ENCODE assay signal across 34 cellular contexts in genomic region chr4:180741703-180742102, GRCh38.
"Had no signal": no experiment of that assay in that cellular context is flagged by ENCODE, and none has a peak within 500 bp of the region (broad histone marks: within the 10 kb centered on the region; RNA-seq: fewer than 3 reads in every experiment).

No MANE protein-coding gene starts in this region.

- H3K27ac ChIP-seq: KMS-11 had no signal

- H3K4me2 ChIP-seq: KMS-11 had no signal

- DNase-seq: Karpas-422, Kasumi-1, MG63, MM.1S, MV-4-11, NCI-H1048, NCI-H1092, NCI-H1092 treated with DMSO at 0.1 percent for 48 hours, NCI-H1105, NCI-H1105 treated with DMSO at 0.1 percent for 48 hours, NCI-H1417, NCI-H1417 treated with DMSO at 0.1 percent for 48 hours, NCI-H1436, NCI-H1436 treated with DMSO at 0.1 percent for 48 hours, NCI-H146, NCI-H1694, NCI-H1694 treated with DMSO at 0.1 percent for 48 hours, NCI-H187, NCI-H187 treated with DMSO at 0.1 percent for 48 hours, NCI-H1930, NCI-H2029, NCI-H2029 treated with DMSO at 0.1 percent for 48 hours, NCI-H2081, NCI-H2081 treated with DMSO at 0.1 percent for 48 hours, NCI-H2107, NCI-H2171, NCI-H2171 treated with DMSO at 0.1 percent for 48 hours, NCI-H2227 treated with DMSO at 0.1 percent for 48 hours, NCI-H226, NCI-H345, NCI-H446, NCI-H446 treated with DMSO at 0.1 percent for 48 hours, NCI-H510A had no signal

- H3K4me3 ChIP-seq: MG63 had no signal

- H3K9me3 ChIP-seq: MG63 had no signal

- H3K9ac ChIP-seq: KMS-11 had no signal

- H3K36me3 ChIP-seq: MG63 had no signal

- H3K27me3 ChIP-seq: MG63 had no signal
